Comparison of ENCODE assay signal across 15 cellular contexts in genomic region chr19:35449347-35450043, GRCh38. TPM values are rescaled to one million over a fixed set of nuclear protein-coding genes. Genes with fewer than 3 reads are reported as not detected.
DNase-seq lines count a peak whose midpoint lies in the region; ATAC-seq and TF ChIP-seq lines count a peak whose summit lies in the region.
"Had no signal": no experiment of that assay in that cellular context is flagged by ENCODE, and none has a peak within 500 bp of the region (broad histone marks: within the 10 kb centered on the region; RNA-seq: fewer than 3 reads in every experiment).

No MANE protein-coding gene starts in this region.

- H3K27me3 ChIP-seq in brain microvascular endothelial cell (replicated peaks): no peaks in the 10 kb centered on the region

- H3K27ac ChIP-seq in brain microvascular endothelial cell: no peak overlapping the region

- H3K4me1 Mint-ChIP-seq in natural killer cell: peaks cover 45 to 52% of the 10 kb centered on the region in 2 donors

- ATAC-seq in left colon (peak; percentile 73), natural killer cell (no peak), GM21515 (IDR thresholded peaks at IDR 0.05; ENCODE audit: unreplicated experiment) (no peak), GM18517 (IDR thresholded peaks at IDR 0.05; ENCODE audit: unreplicated experiment) (no peak)
- ATAC-seq: activated naive CD4-positive, alpha-beta T cell treated with anti-CD3 and anti-CD28 coated beads, Interleukin-2, amount 50 U/mL, for 72 hours had no signal

- H3K4me3 ChIP-seq in brain microvascular endothelial cell (ENCODE audit: low read depth, low read length): no peak overlapping the region

- peaks cover 0 to 12% of the 10 kb centered on the region in 2 donors for H3K27me3 Mint-ChIP-seq in natural killer cell (ENCODE audit: low read depth in 2 of 2)

- DNase-seq in A172 (ENCODE audit: low spot score) (peak; percentile 19), DMS153 treated with DMSO at 0.1 percent for 48 hours (lab: John Stamatoyannopoulos, UW; ENCODE audit: unreplicated experiment) (peak; percentile 62), NCI-H526 treated with DMSO at 0.1 percent for 48 hours (lab: John Stamatoyannopoulos, UW) (peak; percentile 89), left colon (no peak), natural killer cell (no peak), brain microvascular endothelial cell (no peak)
- DNase-seq: CD4-positive, alpha-beta T cell; cerebellar nuclear complex; Karpas-422; NCI-H510A treated with DMSO at 0.1 percent for 48 hours; T-helper 2 cell had no signal

- H3K36me3 Mint-ChIP-seq in natural killer cell: no peaks in the 10 kb centered on the region

- H3K4me3 Mint-ChIP-seq in natural killer cell: no peak overlapping the region
- H3K4me3 Mint-ChIP-seq: CD4-positive, alpha-beta T cell had no signal

- no peaks in the 10 kb centered on the region for H3K9me3 Mint-ChIP-seq in natural killer cell
- H3K9me3 Mint-ChIP-seq: activated naive CD4-positive, alpha-beta T cell treated with anti-CD3 and anti-CD28 coated beads, Interleukin-2, amount 50 U/mL, for 72 hours; CD4-positive, alpha-beta T cell had no signal

- H3K36me3 ChIP-seq in brain microvascular endothelial cell (replicated peaks): no peaks in the 10 kb centered on the region

- no peak for TF ChIP-seq CTCF in natural killer cell (IDR thresholded peaks at IDR 0.05)
- TF ChIP-seq CTCF in brain microvascular endothelial cell (IDR thresholded peaks at IDR 0.05; ENCODE audit: low read depth, low read length, missing control alignments): no peak

- in situ Hi-C loops in brain microvascular endothelial cell (cut with HindIII; ENCODE audit: low pct_ligation_motif_present, low sequenced_read_pairs): no loop called here

- intact Hi-C loops in left colon (cut with DNase I, micrococcal nuclease): no loop called here
- intact Hi-C loops in natural killer cell (cut with micrococcal nuclease): no loop called here

- H3K27ac Mint-ChIP-seq in natural killer cell: no peak overlapping the region
- H3K27ac Mint-ChIP-seq: activated naive CD4-positive, alpha-beta T cell treated with anti-CD3 and anti-CD28 coated beads, Interleukin-2, amount 50 U/mL, for 72 hours; CD4-positive, alpha-beta T cell had no signal

RNA-seq across cellular contexts. Expression of gene FFAR2, which starts 1.4 kb away (rescaled TPM):
- total RNA-seq in A172 (2014; rRNA removed; shearing (Covaris generic)): not detected in 2 replicates
- total RNA-seq in left colon (1 to 10 TPM; 1.2 to 1.8 TPM), natural killer cell (1 to 10 TPM in 2 of 3 donors, under 1 TPM in 1; 0.70 to 8.6 (median 1.6) TPM)
- total RNA-seq: activated naive CD4-positive, alpha-beta T cell treated with anti-CD3 and anti-CD28 coated beads, Interleukin-2, amount 50 U/mL, for 72 hours; fibroblast of lung had no signal

RNA-seq across cellular contexts. Expression of gene KRTDAP, which starts 40.8 kb away (rescaled TPM):
- total RNA-seq in A172 (2014; rRNA removed; shearing (Covaris generic)): not detected in 2 replicates
- total RNA-seq in left colon (not detected), natural killer cell (not detected)
- total RNA-seq: activated naive CD4-positive, alpha-beta T cell treated with anti-CD3 and anti-CD28 coated beads, Interleukin-2, amount 50 U/mL, for 72 hours; CD4-positive, alpha-beta T cell; fibroblast of lung had no signal

Comparison
In these comparisons a context has a peak if more than half of its experiments do, and no peak if none do; other contexts are left out.
1. DNase-seq: peak in A172 (single experiment), DMS153 treated with DMSO at 0.1 percent for 48 hours (single experiment) and NCI-H526 treated with DMSO at 0.1 percent for 48 hours (single experiment); none in left colon (0 of 2), natural killer cell (single experiment) and brain microvascular endothelial cell (single experiment).